1 cellular context compared by ENCODE assay signal in genomic region chr3:127742580-127742979, GRCh38.
TF ChIP-seq lines count a peak whose summit lies in the region.

No MANE protein-coding gene starts in this region.

TF ChIP-seq in K562, 482 proteins besides CTCF, POLR2A, EP300 and RAD21 (continued from another document):
- TF ChIP-seq USF2 (CRISPR knock-in tag; IDR thresholded peaks at IDR 0.05) = peak; percentile 47
- peak; percentile 55; the same call in 1 of the 2 replicates for TF ChIP-seq BHLHE40 (IDR thresholded peaks at IDR 0.05; ENCODE audit: low read length)
- TF ChIP-seq EP400 (IDR thresholded peaks at IDR 0.05) = no peak
- TF ChIP-seq USF1 (CRISPR knock-in tag; IDR thresholded peaks at IDR 0.05) = 0 out of 2 replicates have a peak, but pooled peaks have one; percentile 20
- peak in 1 of 2 experiments; percentile 34; a peak in 1 of 4 replicates for TF ChIP-seq HDAC1 (IDR thresholded peaks at IDR 0.05)
TF ChIP-seq in K562: peak in this region for 9.
